Comparison of ENCODE assay signal across 24 cellular contexts in the genomic region with DNA sequence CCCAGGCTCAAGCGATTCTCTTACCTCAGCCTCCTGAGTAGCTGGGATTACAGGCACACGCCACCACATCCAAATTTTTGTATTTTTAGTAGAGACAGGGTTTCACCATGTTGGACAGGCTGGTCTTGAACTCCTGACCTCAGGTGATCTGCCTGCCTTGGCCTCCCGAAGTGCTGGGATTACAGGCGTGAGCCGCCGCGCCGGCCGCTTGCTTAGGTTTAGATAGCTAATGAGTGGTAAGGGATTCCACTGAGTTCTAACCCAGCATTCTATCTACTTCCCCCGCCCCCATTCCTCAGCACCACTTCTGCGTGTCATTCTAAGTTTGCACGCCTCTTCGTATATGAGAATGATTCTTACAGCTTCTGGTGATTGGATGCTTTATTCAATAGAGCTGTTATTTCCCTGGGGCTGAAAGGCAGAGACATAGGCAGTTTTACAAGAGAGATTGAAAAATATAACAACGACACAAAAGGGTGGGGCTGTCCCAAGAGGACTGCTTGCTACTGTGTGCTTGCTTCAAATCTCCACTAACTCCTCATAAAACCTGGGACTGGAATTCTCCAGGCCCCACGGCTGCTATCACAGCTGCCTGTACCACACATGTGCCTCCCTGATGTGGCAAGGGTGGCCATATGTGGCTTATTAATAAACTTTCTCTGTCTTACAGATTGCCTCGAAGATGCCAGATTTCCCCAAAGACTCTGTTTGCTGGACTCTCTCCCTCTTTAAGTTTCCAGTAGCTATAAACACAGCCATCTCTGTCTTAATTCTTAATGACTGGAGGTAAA. TPM values are rescaled to one million over a fixed set of nuclear protein-coding genes. Genes with fewer than 3 reads are reported as not detected.
"Had no signal": no experiment of that assay in that cellular context is flagged by ENCODE, and none has a peak within 500 bp of the region (broad histone marks: within the 10 kb centered on the region; RNA-seq: fewer than 3 reads in every experiment).

No MANE protein-coding gene starts in this region.

- DNase-seq: colonic mucosa; dermis blood vessel endothelial cell; endodermal cell; foreskin keratinocyte; hippocampal formation; left colon; left ventricle myocardium superior; mesenchymal stem cell; midbrain; naive B cell; occipital lobe; pancreas; right cardiac atrium; stimulated activated CD4-positive, alpha-beta T cell treated with anti-CD3 and anti-CD28 coated beads, Interleukin-2, amount 100 ng/mL, for 48 hours; tibial artery had no signal

- H3K9me3 ChIP-seq: colonic mucosa, pancreas, tibial artery, upper lobe of left lung, vagina had no signal

- H3K4me3 Mint-ChIP-seq: endodermal cell; naive B cell; nephron; stimulated activated memory B cell treated with anti-CD40 and anti-IgM and Interleukin-4, amounts not matched to agents 10 μg/mL and 1 μg/mL and 100 μg/mL, for 72 hours; stimulated activated naive CD8-positive, alpha-beta T cell treated with anti-CD3 and anti-CD28 coated beads, Interleukin-15, Interleukin-2, amounts not matched to agents 100 ng/mL and 50 ng/mL, for 24 hours had no signal

- H3K27me3 ChIP-seq: colonic mucosa, foreskin keratinocyte, pancreas, tibial artery, upper lobe of left lung, vagina had no signal

- H3K27me3 Mint-ChIP-seq: naive B cell; stimulated activated memory B cell treated with anti-CD40 and anti-IgM and Interleukin-4, amounts not matched to agents 10 μg/mL and 1 μg/mL and 100 μg/mL, for 72 hours had no signal

- H3K4me1 Mint-ChIP-seq: naive B cell; stimulated activated memory B cell treated with anti-CD40 and anti-IgM and Interleukin-4, amounts not matched to agents 10 μg/mL and 1 μg/mL and 100 μg/mL, for 72 hours had no signal

- H3K4me3 ChIP-seq: colonic mucosa, lung, pancreas, smooth muscle cell, tibial artery, upper lobe of left lung, vagina had no signal

- H3K36me3 ChIP-seq: colonic mucosa, pancreas, tibial artery, upper lobe of left lung, vagina had no signal

- ATAC-seq: foreskin keratinocyte; left colon; left ventricle myocardium superior; pancreas; right cardiac atrium; stimulated activated memory B cell treated with anti-CD40 and anti-IgM and Interleukin-4, amounts not matched to agents 10 μg/mL and 1 μg/mL and 100 μg/mL, for 72 hours had no signal

- H3K27ac Mint-ChIP-seq: endodermal cell; naive B cell; nephron; progenitor cell of endocrine pancreas; stimulated activated memory B cell treated with anti-CD40 and anti-IgM and Interleukin-4, amounts not matched to agents 10 μg/mL and 1 μg/mL and 100 μg/mL, for 72 hours; stimulated activated naive CD8-positive, alpha-beta T cell treated with anti-CD3 and anti-CD28 coated beads, Interleukin-15, Interleukin-2, amounts not matched to agents 100 ng/mL and 50 ng/mL, for 24 hours had no signal

- H3K4me1 ChIP-seq: colonic mucosa, foreskin keratinocyte, pancreas, tibial artery, upper lobe of left lung, vagina had no signal

- H3K36me3 Mint-ChIP-seq: naive B cell; stimulated activated memory B cell treated with anti-CD40 and anti-IgM and Interleukin-4, amounts not matched to agents 10 μg/mL and 1 μg/mL and 100 μg/mL, for 72 hours had no signal

RNA-seq across cellular contexts. Expression of a gene that starts 23.7 kb away (rescaled TPM):
- total RNA-seq: dermis blood vessel endothelial cell, endothelial cell of umbilical vein, foreskin keratinocyte, left ventricle myocardium superior had no signal
- polyA plus RNA-seq: endothelial cell of umbilical vein, foreskin keratinocyte had no signal
